In the genomic region with DNA sequence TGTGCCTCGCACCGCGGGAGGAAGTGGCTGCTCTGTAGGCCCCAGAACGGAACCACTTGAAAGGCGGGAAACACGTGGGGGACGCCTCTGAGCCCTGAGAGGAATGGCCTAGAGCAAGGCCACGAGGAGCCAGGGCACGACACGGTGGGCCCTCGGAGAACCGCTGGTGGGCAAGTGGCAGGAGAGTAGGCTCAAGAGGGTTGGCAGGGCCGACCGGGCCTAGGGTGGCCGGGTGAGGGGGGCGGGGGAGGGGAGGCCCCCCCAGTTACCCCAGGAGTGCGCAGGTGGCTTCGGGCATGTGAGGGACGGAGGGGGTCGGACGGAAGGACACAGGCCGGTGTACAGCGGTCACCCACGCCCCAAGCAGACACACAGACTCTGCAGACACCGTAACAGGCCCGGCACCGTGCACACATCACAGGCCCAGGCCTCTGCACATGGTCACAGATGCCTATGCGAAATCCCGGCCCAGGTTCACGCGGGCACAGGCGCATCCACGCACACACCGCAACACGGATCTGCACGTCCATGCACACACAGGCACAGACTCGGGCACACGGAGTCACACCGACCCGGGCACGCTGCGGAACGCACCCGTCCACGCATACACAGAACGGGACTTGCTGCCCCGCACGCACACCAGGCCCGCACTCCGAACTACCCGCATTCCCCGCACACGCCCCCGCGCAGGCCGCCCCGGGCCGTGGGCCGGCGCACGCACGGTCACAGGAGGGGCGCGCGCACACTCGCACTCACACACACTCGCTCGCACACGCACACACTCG, we compare ENCODE assay signal across 8 cellular contexts. TPM values are rescaled to one million over a fixed set of nuclear protein-coding genes. Genes with fewer than 3 reads are reported as not detected.
A peak's percentile ranks its signal among the peaks of the same experiment; 100 is the strongest.
DNase-seq lines count a peak whose midpoint lies in the region; ATAC-seq, FAIRE-seq and TF ChIP-seq lines count a peak whose summit lies in the region.

Gene MGAT3, plus strand, starts transcription at position 751 of the 785 bp plus-strand sequence. CDS start 30,336 bp downstream, outside the sequence.

- intact Hi-C loops in CD4-positive, alpha-beta T cell (cut with DNase I, micrococcal nuclease) = loop anchor here in 1 of 2 experiments (5.0 kb wide), 1 partner anchor 54 kb away; no protein-coding TSS in a partner anchor

- H2AFZ ChIP-seq in Karpas-422 (ENCODE audit: low read length) (no peak within 1 kb of the TSS), neuron (ENCODE audit: low read depth, low read length) (peak within 1 kb of the TSS; percentile 65)

- peak within 1 kb of the TSS; percentile 78 for H3K4me3 ChIP-seq in Karpas-422 (ENCODE audit: low read length)
- peak within 1 kb of the TSS; percentile 64 for H3K4me3 ChIP-seq in neuron (ENCODE audit: low read length)

- no peaks in the 10 kb centered on the region for H3K9me3 ChIP-seq in CD4-positive, alpha-beta T cell (ENCODE audit: control insufficient read depth, low read length)
- no peaks in the 10 kb centered on the region for H3K9me3 ChIP-seq in Karpas-422 (ENCODE audit: low read length)
- H3K9me3 ChIP-seq in neuron (ENCODE audit: low read length) = no peaks in the 10 kb centered on the region

- CTCF ChIA-PET in CD4-positive, alpha-beta T cell (lab: Charles Lee) = no interaction called here

- H3K27ac Mint-ChIP-seq in CD4-positive, alpha-beta T cell = no peak within 1 kb of the TSS
- H3K27ac Mint-ChIP-seq in endothelial cell (ENCODE audit: unreplicated experiment) = no peak within 1 kb of the TSS

- H3K27ac ChIP-seq in CD4-positive, alpha-beta T cell (ENCODE audit: low read depth, low read length) = no peak within 1 kb of the TSS
- H3K27ac ChIP-seq in Karpas-422 (ENCODE audit: low read length) = peak within 1 kb of the TSS; percentile 99

- H3K4me3 Mint-ChIP-seq in CD4-positive, alpha-beta T cell = peak within 1 kb of the TSS; percentile 76
- H3K4me3 Mint-ChIP-seq in endothelial cell (ENCODE audit: unreplicated experiment) = peak within 1 kb of the TSS; percentile 85

- H3K27me3 Mint-ChIP-seq in CD4-positive, alpha-beta T cell = peaks cover 47% of the 10 kb centered on the region
- peaks cover 22% of the 10 kb centered on the region for H3K27me3 Mint-ChIP-seq in endothelial cell (ENCODE audit: unreplicated experiment)

- peak within 1 kb of the TSS; percentile 87 for H3K9ac ChIP-seq in Karpas-422 (ENCODE audit: low read length)

- peaks cover 88% of the 10 kb centered on the region for H3K4me1 ChIP-seq in Karpas-422 (ENCODE audit: low read length)
- H3K4me1 ChIP-seq in neuron (ENCODE audit: insufficient read depth, low read length) = peaks cover 29% of the 10 kb centered on the region

- POLR2A ChIA-PET in CD4-positive, alpha-beta T cell (lab: Charles Lee) = no interaction called here

- TF ChIP-seq CTCF in CD4-positive, alpha-beta T cell (IDR thresholded peaks at IDR 0.05) = no peak
- TF ChIP-seq CTCF in endothelial cell (IDR thresholded peaks at IDR 0.05; ENCODE audit: unreplicated experiment) = no peak
- TF ChIP-seq CTCF in D721Med (IDR thresholded peaks at IDR 0.05; ENCODE audit: insufficient read depth, missing control alignments) = no peak

- H3K36me3 ChIP-seq in Karpas-422 (ENCODE audit: insufficient read depth, low read length) (peaks cover 13% of the 10 kb centered on the region), neuron (ENCODE audit: insufficient read depth, low read length) (no peaks in the 10 kb centered on the region)

- no peaks in the 10 kb centered on the region for H3K36me3 Mint-ChIP-seq in CD4-positive, alpha-beta T cell (ENCODE audit: low read depth)
- no peaks in the 10 kb centered on the region for H3K36me3 Mint-ChIP-seq in endothelial cell (ENCODE audit: low read depth, unreplicated experiment)

- peaks cover 70% of the 10 kb centered on the region for H3K79me2 ChIP-seq in Karpas-422 (ENCODE audit: low read length)

- peaks cover 24% of the 10 kb centered on the region for H3K27me3 ChIP-seq in CD4-positive, alpha-beta T cell (ENCODE audit: control insufficient read depth, insufficient read depth, low read length)
- H3K27me3 ChIP-seq in Karpas-422 (ENCODE audit: low read length) (no peaks in the 10 kb centered on the region), neuron (ENCODE audit: insufficient read depth, low read length) (no peaks in the 10 kb centered on the region)

- H3K4me1 Mint-ChIP-seq in CD4-positive, alpha-beta T cell (ENCODE audit: low read depth) = peaks cover 21% of the 10 kb centered on the region
- H3K4me1 Mint-ChIP-seq in endothelial cell (ENCODE audit: unreplicated experiment) = peaks cover 12% of the 10 kb centered on the region

- H3K9me2 ChIP-seq in Karpas-422 (replicated peaks; ENCODE audit: insufficient read depth, low read length) = no peaks in the 10 kb centered on the region

- peak in 1 of 10 experiments; percentile 10 for DNase-seq in CD4-positive, alpha-beta T cell
- DNase-seq in Karpas-422 (peak; percentile 81), endothelial cell (ENCODE audit: low spot score) (no peak), C1 segment of cervical spinal cord (lab: John Stamatoyannopoulos, UW) (no peak), Ammon's horn (ENCODE audit: low spot score) (no peak), D721Med (ENCODE audit: insufficient read length, low spot score) (no peak)

- H4K20me1 ChIP-seq in Karpas-422 (ENCODE audit: insufficient read depth, low read depth, low read length) = no peaks in the 10 kb centered on the region; the same call in 1 of the 2 replicates

- FAIRE-seq in D721Med (lab: Jason Lieb, UNC) = no peak

- peak; percentile 35 for ATAC-seq in CD4-positive, alpha-beta T cell (ENCODE audit: poor library complexity)
- ATAC-seq in GM21528 (IDR thresholded peaks at IDR 0.05; ENCODE audit: low FRiP score, unreplicated experiment) = no peak

- no peaks in the 10 kb centered on the region for H3K9me3 Mint-ChIP-seq in CD4-positive, alpha-beta T cell
- H3K9me3 Mint-ChIP-seq in endothelial cell (ENCODE audit: unreplicated experiment) = no peaks in the 10 kb centered on the region

- peak within 1 kb of the TSS; percentile 79 for H3K4me2 ChIP-seq in Karpas-422 (ENCODE audit: low read depth, low read length, poor library complexity, severe bottlenecking)

RNA-seq across cellular contexts. Expression of gene MGAT3, which starts in this region (rescaled TPM):
- under 1 TPM in 1 of 2 experiments, not detected in 1; 0.17 TPM for total RNA-seq in CD4-positive, alpha-beta T cell
- total RNA-seq in Karpas-422 (2014; rRNA removed; shearing (Covaris generic); ENCODE audit: low replicate concordance) = 34.8 and 52.7 TPM in 2 replicates
- total RNA-seq in endothelial cell (ENCODE audit: unreplicated experiment) = 0.87 TPM

Comparison
In these comparisons a context has a peak if more than half of its experiments do, and no peak if none do; other contexts are left out.
1. RNA of gene MGAT3 (total RNA-seq): 34.8 to 52.7 TPM in Karpas-422; 0.87 TPM in endothelial cell (single experiment) and 0.17 TPM in CD4-positive, alpha-beta T cell; every median in the first group is over 10 times any median in the second.
2. Peak in ATAC-seq in CD4-positive, alpha-beta T cell; RNA of the gene not detected or under 1 TPM.